Comparison of ENCODE assay signal across 17 cellular contexts in the genomic region with DNA sequence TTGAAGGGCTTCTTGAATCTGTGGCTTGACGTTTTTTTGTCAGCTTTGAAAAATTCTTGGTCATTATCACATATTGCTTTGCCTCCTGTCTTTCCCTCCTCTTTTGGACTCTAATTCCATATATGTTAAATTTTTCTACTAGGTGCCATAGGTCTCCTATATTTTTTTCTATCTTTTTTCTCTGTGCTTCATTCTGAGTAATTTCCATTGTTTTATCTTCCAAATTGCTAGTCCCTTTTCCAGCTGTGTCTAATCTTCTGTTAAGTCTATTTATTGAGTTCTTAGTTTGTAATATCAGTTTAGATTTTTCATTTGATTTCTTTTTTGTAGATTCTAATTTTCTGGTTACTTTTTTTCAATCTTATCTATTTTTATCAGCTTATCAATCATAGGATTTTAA. TPM values are rescaled to one million over a fixed set of nuclear protein-coding genes. Genes with fewer than 3 reads are reported as not detected.
DNase-seq lines count a peak whose midpoint lies in the region; ATAC-seq and TF ChIP-seq lines count a peak whose summit lies in the region.
"Had no signal": no experiment of that assay in that cellular context is flagged by ENCODE, and none has a peak within 500 bp of the region (broad histone marks: within the 10 kb centered on the region; RNA-seq: fewer than 3 reads in every experiment).

No MANE protein-coding gene starts in this region.

- CTCF ChIA-PET in activated naive CD4-positive, alpha-beta T cell treated with anti-CD3 and anti-CD28 coated beads, Interleukin-2, amount 10 ng/mL, durations not matched to agents 7 days and 5 days (lab: Charles Lee) = interaction anchor here (3.9 kb wide), 1 partner anchor 52 kb away, joined by 20 read pairs; the partner anchor contains the start of gene CHST2

- H3K36me3 ChIP-seq in KOPT-K1 (ENCODE audit: insufficient read depth, low read length) = no peaks in the 10 kb centered on the region
- no peaks in the 10 kb centered on the region for H3K36me3 ChIP-seq in spleen
- H3K36me3 ChIP-seq: BLaER1 treated with 17β-estradiol and CSF1 and Interleukin-3, amounts not matched to agents 10 nM and 100 nM; SJSA1 had no signal

- no peak for TF ChIP-seq CTCF in spleen (IDR thresholded peaks at IDR 0.05 in 8 of 11, conservative IDR thresholded peaks at IDR 0.05 in 3 of 11)

- no peaks in the 10 kb centered on the region for H3K27me3 ChIP-seq in spleen (replicated peaks in 1 of 7)
- H3K27me3 ChIP-seq: BLaER1 treated with 17β-estradiol and CSF1 and Interleukin-3, amounts not matched to agents 10 nM and 100 nM; SJSA1 had no signal

- peaks cover 46% of the 10 kb centered on the region for H3K4me1 Mint-ChIP-seq in activated naive CD4-positive, alpha-beta T cell treated with anti-CD3 and anti-CD28 coated beads, Interleukin-2, amount 10 ng/mL, durations not matched to agents 7 days and 5 days
- peaks cover 36% of the 10 kb centered on the region for H3K4me1 Mint-ChIP-seq in central memory CD8-positive, alpha-beta T cell

- H3K27me3 Mint-ChIP-seq in activated naive CD4-positive, alpha-beta T cell treated with anti-CD3 and anti-CD28 coated beads, Interleukin-2, amount 10 ng/mL, durations not matched to agents 7 days and 5 days = no peaks in the 10 kb centered on the region
- H3K27me3 Mint-ChIP-seq in central memory CD8-positive, alpha-beta T cell = no peaks in the 10 kb centered on the region

- no peak for DNase-seq in activated naive CD4-positive, alpha-beta T cell treated with anti-CD3 and anti-CD28 coated beads, Interleukin-2, amount 10 ng/mL, durations not matched to agents 7 days and 5 days
- no peak for DNase-seq in activated naive CD4-positive, alpha-beta T cell (lab: John Stamatoyannopoulos, UW)
- no peak for DNase-seq in central memory CD8-positive, alpha-beta T cell (ENCODE audit: low spot score in 2 of 2)
- DNase-seq in spleen (no peak), RPMI8226 (no peak)
- DNase-seq: DMS79 treated with DMSO at 0.1 percent for 48 hours, HFFc6, Karpas-422, NCI-H1048, NCI-H1436, NCI-H1930, PC-9 had no signal

- no peak for TF ChIP-seq POLR2A in spleen (IDR thresholded peaks at IDR 0.05)

- peaks cover 15% of the 10 kb centered on the region for H3K9me3 ChIP-seq in KOPT-K1 (ENCODE audit: insufficient read depth, low read length, poor library complexity, severe bottlenecking)
- peaks cover 0 to 14% (median 9%) of the 10 kb centered on the region in 8 donors for H3K9me3 ChIP-seq in spleen
- H3K9me3 ChIP-seq: SJSA1 had no signal

- peaks cover 16% of the 10 kb centered on the region for H3K36me3 Mint-ChIP-seq in activated naive CD4-positive, alpha-beta T cell treated with anti-CD3 and anti-CD28 coated beads, Interleukin-2, amount 10 ng/mL, durations not matched to agents 7 days and 5 days
- H3K36me3 Mint-ChIP-seq in central memory CD8-positive, alpha-beta T cell (ENCODE audit: insufficient read depth) = peaks cover 1% of the 10 kb centered on the region

- peaks cover 15 to 49% (median 31%) of the 10 kb centered on the region in 6 donors for H3K4me1 ChIP-seq in spleen

- H3K27ac ChIP-seq in KOPT-K1 (ENCODE audit: low read depth, low read length, poor library complexity, severe bottlenecking) (peak overlapping the region; percentile 96), spleen (peak overlapping the region in 6 of 8 donors; percentile 71 to 81 (median 80))
- H3K27ac ChIP-seq: BLaER1 treated with 17β-estradiol and CSF1 and Interleukin-3, amounts not matched to agents 10 nM and 100 nM; PC-9; SJSA1 had no signal

- no peak overlapping the region for H3K4me3 Mint-ChIP-seq in activated naive CD4-positive, alpha-beta T cell treated with anti-CD3 and anti-CD28 coated beads, Interleukin-2, amount 10 ng/mL, durations not matched to agents 7 days and 5 days
- no peak overlapping the region for H3K4me3 Mint-ChIP-seq in central memory CD8-positive, alpha-beta T cell
- H3K4me3 Mint-ChIP-seq: HFFc6 had no signal

- no peak for ATAC-seq in central memory CD8-positive, alpha-beta T cell (replicated peaks; ENCODE audit: extremely low read depth, poor library complexity, severe bottlenecking)
- no peak for ATAC-seq in HG02571 (IDR thresholded peaks at IDR 0.05; ENCODE audit: unreplicated experiment)

- intact Hi-C loops in spleen (cut with DNase I; ENCODE audit: low total_unique reads) = no loop called here

- H3K27ac Mint-ChIP-seq in activated naive CD4-positive, alpha-beta T cell treated with anti-CD3 and anti-CD28 coated beads, Interleukin-2, amount 10 ng/mL, durations not matched to agents 7 days and 5 days = peak overlapping the region; percentile 1
- H3K27ac Mint-ChIP-seq in central memory CD8-positive, alpha-beta T cell (ENCODE audit: low read depth) = peak overlapping the region; percentile 33
- H3K27ac Mint-ChIP-seq: HFFc6 had no signal

- WGBS in spleen, 5 donors = 86 to 94% (median 89%) methylated on average over 1 of the region's 1 CpG

- H3K9me3 Mint-ChIP-seq in activated naive CD4-positive, alpha-beta T cell treated with anti-CD3 and anti-CD28 coated beads, Interleukin-2, amount 10 ng/mL, durations not matched to agents 7 days and 5 days = peaks cover 15% of the 10 kb centered on the region
- H3K9me3 Mint-ChIP-seq in central memory CD8-positive, alpha-beta T cell = no peaks in the 10 kb centered on the region

- H3K4me3 ChIP-seq in spleen = no peak overlapping the region
- H3K4me3 ChIP-seq: BLaER1 treated with 17β-estradiol and CSF1 and Interleukin-3, amounts not matched to agents 10 nM and 100 nM; PC-9; SJSA1 had no signal

RNA-seq across cellular contexts. Expression of gene CHST2, which starts 53.7 kb away (rescaled TPM):
- 10 to 100 TPM; 25.9 to 46.6 (median 32.6) TPM for total RNA-seq in spleen
- polyA plus RNA-seq in spleen = 10 to 100 TPM in 2 of 3 donors, 1 to 10 TPM in 1; 8.5 to 15.4 (median 11.9) TPM
- total RNA-seq: HT-29 had no signal
